ENCODE assay signal across 1 cellular context in the genomic region with DNA sequence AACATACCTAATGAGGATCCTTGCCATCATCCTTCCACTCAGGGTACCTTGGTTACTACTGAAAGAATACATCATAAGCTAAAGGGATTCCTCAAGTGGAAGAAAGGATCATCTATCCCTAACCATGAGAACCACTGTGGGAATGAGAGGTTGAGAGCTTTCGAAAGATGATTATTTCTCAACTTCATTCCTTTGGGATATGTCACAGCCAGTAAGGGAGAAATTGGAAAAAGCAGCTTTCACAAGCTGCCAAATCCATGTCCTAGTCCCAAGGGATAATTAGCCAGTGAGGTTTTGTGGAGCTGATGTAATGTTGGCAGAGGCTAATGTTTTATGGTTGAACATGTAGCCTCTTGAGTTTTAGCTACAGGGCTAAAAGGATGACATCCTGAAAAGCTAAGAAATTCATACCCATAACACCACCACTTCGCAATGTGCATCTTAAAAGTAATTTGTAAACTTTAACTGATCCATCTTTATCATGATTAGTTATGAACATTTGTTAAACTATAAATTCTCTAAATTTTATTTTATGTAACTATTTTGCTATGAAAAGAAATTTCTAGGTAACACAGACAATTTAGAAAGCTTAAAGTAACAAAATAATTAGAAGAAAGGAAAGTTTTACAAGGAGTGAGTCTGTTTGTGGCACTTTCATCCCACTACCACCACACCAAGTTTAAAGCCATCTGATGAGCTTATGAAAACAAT.
TF ChIP-seq lines count a peak whose summit lies in the region.

No MANE protein-coding gene starts in this region.

TF ChIP-seq in HEK293, 187 proteins besides CTCF, POLR2A, EP300 and RAD21 (continued from another document and continues in another):
- TF ChIP-seq, protein P1, sequence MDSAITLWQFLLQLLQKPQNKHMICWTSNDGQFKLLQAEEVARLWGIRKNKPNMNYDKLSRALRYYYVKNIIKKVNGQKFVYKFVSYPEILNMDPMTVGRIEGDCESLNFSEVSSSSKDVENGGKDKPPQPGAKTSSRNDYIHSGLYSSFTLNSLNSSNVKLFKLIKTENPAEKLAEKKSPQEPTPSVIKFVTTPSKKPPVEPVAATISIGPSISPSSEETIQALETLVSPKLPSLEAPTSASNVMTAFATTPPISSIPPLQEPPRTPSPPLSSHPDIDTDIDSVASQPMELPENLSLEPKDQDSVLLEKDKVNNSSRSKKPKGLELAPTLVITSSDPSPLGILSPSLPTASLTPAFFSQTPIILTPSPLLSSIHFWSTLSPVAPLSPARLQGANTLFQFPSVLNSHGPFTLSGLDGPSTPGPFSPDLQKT (IDR thresholded peaks at IDR 0.05; ENCODE audit: borderline replicate concordance, low read depth, low read length): no peak
- TF ChIP-seq, protein P2, sequence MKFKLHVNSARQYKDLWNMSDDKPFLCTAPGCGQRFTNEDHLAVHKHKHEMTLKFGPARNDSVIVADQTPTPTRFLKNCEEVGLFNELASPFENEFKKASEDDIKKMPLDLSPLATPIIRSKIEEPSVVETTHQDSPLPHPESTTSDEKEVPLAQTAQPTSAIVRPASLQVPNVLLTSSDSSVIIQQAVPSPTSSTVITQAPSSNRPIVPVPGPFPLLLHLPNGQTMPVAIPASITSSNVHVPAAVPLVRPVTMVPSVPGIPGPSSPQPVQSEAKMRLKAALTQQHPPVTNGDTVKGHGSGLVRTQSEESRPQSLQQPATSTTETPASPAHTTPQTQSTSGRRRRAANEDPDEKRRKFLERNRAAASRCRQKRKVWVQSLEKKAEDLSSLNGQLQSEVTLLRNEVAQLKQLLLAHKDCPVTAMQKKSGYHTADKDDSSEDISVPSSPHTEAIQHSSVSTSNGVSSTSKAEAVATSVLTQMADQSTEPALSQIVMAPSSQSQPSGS (tag by site-specific recombination; IDR thresholded peaks at IDR 0.05; ENCODE audit: low read depth): peak; percentile 81
- no peak for TF ChIP-seq ZNF23 (tag by site-specific recombination; IDR thresholded peaks at IDR 0.05; ENCODE audit: borderline replicate concordance)
- TF ChIP-seq, protein P3, sequence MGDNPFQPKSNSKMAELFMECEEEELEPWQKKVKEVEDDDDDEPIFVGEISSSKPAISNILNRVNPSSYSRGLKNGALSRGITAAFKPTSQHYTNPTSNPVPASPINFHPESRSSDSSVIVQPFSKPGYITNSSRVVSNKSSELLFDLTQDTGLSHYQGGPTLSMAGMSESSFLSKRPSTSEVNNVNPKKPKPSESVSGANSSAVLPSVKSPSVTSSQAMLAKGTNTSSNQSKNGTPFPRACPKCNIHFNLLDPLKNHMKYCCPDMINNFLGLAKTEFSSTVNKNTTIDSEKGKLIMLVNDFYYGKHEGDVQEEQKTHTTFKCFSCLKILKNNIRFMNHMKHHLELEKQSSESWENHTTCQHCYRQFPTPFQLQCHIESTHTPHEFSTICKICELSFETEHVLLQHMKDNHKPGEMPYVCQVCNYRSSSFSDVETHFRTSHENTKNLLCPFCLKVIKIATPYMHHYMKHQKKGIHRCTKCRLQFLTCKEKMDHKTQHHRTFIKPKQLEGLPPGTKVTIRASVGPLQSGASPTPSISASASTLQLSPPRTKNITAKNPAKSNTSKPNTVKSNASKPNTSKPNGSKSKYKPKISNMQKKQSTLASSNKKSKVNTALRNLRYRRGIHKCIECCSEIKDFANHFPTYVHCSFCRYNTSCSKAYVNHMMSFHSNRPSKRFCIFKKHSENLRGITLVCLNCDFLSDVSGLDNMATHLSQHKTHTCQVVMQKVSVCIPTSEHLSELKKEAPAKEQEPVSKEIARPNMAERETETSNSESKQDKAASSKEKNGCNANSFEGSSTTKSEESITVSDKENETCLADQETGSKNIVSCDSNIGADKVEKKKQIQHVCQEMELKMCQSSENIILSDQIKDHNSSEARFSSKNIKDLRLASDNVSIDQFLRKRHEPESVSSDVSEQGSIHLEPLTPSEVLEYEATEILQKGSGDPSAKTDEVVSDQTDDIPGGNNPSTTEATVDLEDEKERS (tag by site-specific recombination; IDR thresholded peaks at IDR 0.05): no peak
- no peak for TF ChIP-seq ZNF239 (tag by site-specific recombination; IDR thresholded peaks at IDR 0.05)
- no peak for TF ChIP-seq KLF16 (tag by site-specific recombination; IDR thresholded peaks at IDR 0.05)
- no peak for TF ChIP-seq ZNF16 (tag by site-specific recombination; IDR thresholded peaks at IDR 0.05; ENCODE audit: low read depth)
- no peak for TF ChIP-seq YY2 (tag by site-specific recombination; IDR thresholded peaks at IDR 0.05)
- no peak for TF ChIP-seq GFI1B (tag by site-specific recombination; IDR thresholded peaks at IDR 0.05)
- TF ChIP-seq ZNF621 (tag by site-specific recombination; IDR thresholded peaks at IDR 0.05): no peak
- TF ChIP-seq ZNF837 (tag by site-specific recombination; IDR thresholded peaks at IDR 0.05): no peak
- no peak for TF ChIP-seq ZNF416 (tag by site-specific recombination; IDR thresholded peaks at IDR 0.05)
- TF ChIP-seq ZNF221 (tag by site-specific recombination; IDR thresholded peaks at IDR 0.05; ENCODE audit: borderline replicate concordance): no peak
- no peak for TF ChIP-seq ZNF169 (tag by site-specific recombination; IDR thresholded peaks at IDR 0.05)
- TF ChIP-seq ZNF140 (tag by site-specific recombination; IDR thresholded peaks at IDR 0.05): no peak
- no peak for TF ChIP-seq ZNF514 (tag by site-specific recombination; IDR thresholded peaks at IDR 0.05)
- TF ChIP-seq ZFP3 (tag by site-specific recombination; IDR thresholded peaks at IDR 0.05; ENCODE audit: low read depth): no peak
- TF ChIP-seq ZXDB (tag by site-specific recombination; IDR thresholded peaks at IDR 0.05): peak; percentile 68
- TF ChIP-seq ZNF37A (tag by site-specific recombination; IDR thresholded peaks at IDR 0.05): no peak
- TF ChIP-seq ZNF664 (tag by site-specific recombination; IDR thresholded peaks at IDR 0.05): no peak
- no peak for TF ChIP-seq ZNF658 (tag by site-specific recombination; IDR thresholded peaks at IDR 0.05)
- no peak for TF ChIP-seq ZNF155 (tag by site-specific recombination; IDR thresholded peaks at IDR 0.05)
- TF ChIP-seq, protein P4, sequence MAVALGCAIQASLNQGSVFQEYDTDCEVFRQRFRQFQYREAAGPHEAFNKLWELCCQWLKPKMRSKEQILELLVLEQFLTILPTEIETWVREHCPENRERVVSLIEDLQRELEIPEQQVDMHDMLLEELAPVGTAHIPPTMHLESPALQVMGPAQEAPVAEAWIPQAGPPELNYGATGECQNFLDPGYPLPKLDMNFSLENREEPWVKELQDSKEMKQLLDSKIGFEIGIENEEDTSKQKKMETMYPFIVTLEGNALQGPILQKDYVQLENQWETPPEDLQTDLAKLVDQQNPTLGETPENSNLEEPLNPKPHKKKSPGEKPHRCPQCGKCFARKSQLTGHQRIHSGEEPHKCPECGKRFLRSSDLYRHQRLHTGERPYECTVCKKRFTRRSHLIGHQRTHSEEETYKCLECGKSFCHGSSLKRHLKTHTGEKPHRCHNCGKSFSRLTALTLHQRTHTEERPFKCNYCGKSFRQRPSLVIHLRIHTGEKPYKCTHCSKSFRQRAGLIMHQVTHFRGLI (tag by site-specific recombination; IDR thresholded peaks at IDR 0.05): no peak
- TF ChIP-seq, protein P5, sequence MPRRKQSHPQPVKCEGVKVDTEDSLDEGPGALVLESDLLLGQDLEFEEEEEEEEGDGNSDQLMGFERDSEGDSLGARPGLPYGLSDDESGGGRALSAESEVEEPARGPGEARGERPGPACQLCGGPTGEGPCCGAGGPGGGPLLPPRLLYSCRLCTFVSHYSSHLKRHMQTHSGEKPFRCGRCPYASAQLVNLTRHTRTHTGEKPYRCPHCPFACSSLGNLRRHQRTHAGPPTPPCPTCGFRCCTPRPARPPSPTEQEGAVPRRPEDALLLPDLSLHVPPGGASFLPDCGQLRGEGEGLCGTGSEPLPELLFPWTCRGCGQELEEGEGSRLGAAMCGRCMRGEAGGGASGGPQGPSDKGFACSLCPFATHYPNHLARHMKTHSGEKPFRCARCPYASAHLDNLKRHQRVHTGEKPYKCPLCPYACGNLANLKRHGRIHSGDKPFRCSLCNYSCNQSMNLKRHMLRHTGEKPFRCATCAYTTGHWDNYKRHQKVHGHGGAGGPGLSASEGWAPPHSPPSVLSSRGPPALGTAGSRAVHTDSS (tag by site-specific recombination; IDR thresholded peaks at IDR 0.05): no peak
- TF ChIP-seq, protein P6, sequence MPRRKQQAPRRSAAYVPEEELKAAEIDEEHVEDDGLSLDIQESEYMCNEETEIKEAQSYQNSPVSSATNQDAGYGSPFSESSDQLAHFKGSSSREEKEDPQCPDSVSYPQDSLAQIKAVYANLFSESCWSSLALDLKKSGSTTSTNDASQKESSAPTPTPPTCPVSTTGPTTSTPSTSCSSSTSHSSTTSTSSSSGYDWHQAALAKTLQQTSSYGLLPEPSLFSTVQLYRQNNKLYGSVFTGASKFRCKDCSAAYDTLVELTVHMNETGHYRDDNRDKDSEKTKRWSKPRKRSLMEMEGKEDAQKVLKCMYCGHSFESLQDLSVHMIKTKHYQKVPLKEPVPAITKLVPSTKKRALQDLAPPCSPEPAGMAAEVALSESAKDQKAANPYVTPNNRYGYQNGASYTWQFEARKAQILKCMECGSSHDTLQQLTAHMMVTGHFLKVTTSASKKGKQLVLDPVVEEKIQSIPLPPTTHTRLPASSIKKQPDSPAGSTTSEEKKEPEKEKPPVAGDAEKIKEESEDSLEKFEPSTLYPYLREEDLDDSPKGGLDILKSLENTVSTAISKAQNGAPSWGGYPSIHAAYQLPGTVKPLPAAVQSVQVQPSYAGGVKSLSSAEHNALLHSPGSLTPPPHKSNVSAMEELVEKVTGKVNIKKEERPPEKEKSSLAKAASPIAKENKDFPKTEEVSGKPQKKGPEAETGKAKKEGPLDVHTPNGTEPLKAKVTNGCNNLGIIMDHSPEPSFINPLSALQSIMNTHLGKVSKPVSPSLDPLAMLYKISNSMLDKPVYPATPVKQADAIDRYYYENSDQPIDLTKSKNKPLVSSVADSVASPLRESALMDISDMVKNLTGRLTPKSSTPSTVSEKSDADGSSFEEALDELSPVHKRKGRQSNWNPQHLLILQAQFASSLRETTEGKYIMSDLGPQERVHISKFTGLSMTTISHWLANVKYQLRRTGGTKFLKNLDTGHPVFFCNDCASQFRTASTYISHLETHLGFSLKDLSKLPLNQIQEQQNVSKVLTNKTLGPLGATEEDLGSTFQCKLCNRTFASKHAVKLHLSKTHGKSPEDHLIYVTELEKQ (tag by site-specific recombination; IDR thresholded peaks at IDR 0.05; ENCODE audit: borderline replicate concordance): peak; percentile 79; the same call in 1 of the 2 replicates
- no peak for TF ChIP-seq ZNF623 (tag by site-specific recombination; IDR thresholded peaks at IDR 0.05)
- TF ChIP-seq ZNF121 (tag by site-specific recombination; IDR thresholded peaks at IDR 0.05): no peak
- peak; percentile 56 for TF ChIP-seq WT1 (tag by site-specific recombination; IDR thresholded peaks at IDR 0.05)
- TF ChIP-seq, protein P7, sequence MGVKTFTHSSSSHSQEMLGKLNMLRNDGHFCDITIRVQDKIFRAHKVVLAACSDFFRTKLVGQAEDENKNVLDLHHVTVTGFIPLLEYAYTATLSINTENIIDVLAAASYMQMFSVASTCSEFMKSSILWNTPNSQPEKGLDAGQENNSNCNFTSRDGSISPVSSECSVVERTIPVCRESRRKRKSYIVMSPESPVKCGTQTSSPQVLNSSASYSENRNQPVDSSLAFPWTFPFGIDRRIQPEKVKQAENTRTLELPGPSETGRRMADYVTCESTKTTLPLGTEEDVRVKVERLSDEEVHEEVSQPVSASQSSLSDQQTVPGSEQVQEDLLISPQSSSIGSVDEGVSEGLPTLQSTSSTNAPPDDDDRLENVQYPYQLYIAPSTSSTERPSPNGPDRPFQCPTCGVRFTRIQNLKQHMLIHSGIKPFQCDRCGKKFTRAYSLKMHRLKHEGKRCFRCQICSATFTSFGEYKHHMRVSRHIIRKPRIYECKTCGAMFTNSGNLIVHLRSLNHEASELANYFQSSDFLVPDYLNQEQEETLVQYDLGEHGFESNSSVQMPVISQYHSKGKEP (tag by site-specific recombination; IDR thresholded peaks at IDR 0.05): peak; percentile 54
- TF ChIP-seq SALL2 (tag by site-specific recombination; IDR thresholded peaks at IDR 0.05; ENCODE audit: borderline replicate concordance): no peak
- TF ChIP-seq, protein P8, sequence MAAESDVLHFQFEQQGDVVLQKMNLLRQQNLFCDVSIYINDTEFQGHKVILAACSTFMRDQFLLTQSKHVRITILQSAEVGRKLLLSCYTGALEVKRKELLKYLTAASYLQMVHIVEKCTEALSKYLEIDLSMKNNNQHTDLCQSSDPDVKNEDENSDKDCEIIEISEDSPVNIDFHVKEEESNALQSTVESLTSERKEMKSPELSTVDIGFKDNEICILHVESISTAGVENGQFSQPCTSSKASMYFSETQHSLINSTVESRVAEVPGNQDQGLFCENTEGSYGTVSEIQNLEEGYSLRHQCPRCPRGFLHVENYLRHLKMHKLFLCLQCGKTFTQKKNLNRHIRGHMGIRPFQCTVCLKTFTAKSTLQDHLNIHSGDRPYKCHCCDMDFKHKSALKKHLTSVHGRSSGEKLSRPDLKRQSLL (tag by site-specific recombination; IDR thresholded peaks at IDR 0.05): no peak
- no peak for TF ChIP-seq ZNF510 (tag by site-specific recombination; IDR thresholded peaks at IDR 0.05; ENCODE audit: insufficient replicate concordance)
- peak; percentile 72 for TF ChIP-seq FEZF1 (tag by site-specific recombination; IDR thresholded peaks at IDR 0.05)
- no peak for TF ChIP-seq ZFHX2 (tag by site-specific recombination; conservative IDR thresholded peaks at IDR 0.05)
- TF ChIP-seq ZNF354C (tag by site-specific recombination; IDR thresholded peaks at IDR 0.05; ENCODE audit: borderline replicate concordance, low read depth): no peak
- TF ChIP-seq ZFP41 (tag by site-specific recombination; IDR thresholded peaks at IDR 0.05; ENCODE audit: borderline replicate concordance): no peak
- TF ChIP-seq ZNF248 (tag by site-specific recombination; IDR thresholded peaks at IDR 0.05): no peak
- TF ChIP-seq ZNF184 (tag by site-specific recombination; IDR thresholded peaks at IDR 0.05): peak; percentile 77; the same call in 1 of the 2 replicates
- TF ChIP-seq, protein P9, sequence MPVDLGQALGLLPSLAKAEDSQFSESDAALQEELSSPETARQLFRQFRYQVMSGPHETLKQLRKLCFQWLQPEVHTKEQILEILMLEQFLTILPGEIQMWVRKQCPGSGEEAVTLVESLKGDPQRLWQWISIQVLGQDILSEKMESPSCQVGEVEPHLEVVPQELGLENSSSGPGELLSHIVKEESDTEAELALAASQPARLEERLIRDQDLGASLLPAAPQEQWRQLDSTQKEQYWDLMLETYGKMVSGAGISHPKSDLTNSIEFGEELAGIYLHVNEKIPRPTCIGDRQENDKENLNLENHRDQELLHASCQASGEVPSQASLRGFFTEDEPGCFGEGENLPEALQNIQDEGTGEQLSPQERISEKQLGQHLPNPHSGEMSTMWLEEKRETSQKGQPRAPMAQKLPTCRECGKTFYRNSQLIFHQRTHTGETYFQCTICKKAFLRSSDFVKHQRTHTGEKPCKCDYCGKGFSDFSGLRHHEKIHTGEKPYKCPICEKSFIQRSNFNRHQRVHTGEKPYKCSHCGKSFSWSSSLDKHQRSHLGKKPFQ (tag by site-specific recombination; IDR thresholded peaks at IDR 0.05): 0 out of 2 replicates have a peak, but pooled peaks have one; percentile 12
- no peak; the same call in 1 of the 2 replicates for TF ChIP-seq ZNF10 (tag by site-specific recombination; IDR thresholded peaks at IDR 0.05)
- no peak for TF ChIP-seq ZNF211 (tag by site-specific recombination; IDR thresholded peaks at IDR 0.05; ENCODE audit: low read depth)
- no peak for TF ChIP-seq ZNF596 (tag by site-specific recombination; IDR thresholded peaks at IDR 0.05)
- TF ChIP-seq ZNF501 (tag by site-specific recombination; IDR thresholded peaks at IDR 0.05): no peak
